12 cellular contexts compared by ENCODE assay signal in the genomic region with DNA sequence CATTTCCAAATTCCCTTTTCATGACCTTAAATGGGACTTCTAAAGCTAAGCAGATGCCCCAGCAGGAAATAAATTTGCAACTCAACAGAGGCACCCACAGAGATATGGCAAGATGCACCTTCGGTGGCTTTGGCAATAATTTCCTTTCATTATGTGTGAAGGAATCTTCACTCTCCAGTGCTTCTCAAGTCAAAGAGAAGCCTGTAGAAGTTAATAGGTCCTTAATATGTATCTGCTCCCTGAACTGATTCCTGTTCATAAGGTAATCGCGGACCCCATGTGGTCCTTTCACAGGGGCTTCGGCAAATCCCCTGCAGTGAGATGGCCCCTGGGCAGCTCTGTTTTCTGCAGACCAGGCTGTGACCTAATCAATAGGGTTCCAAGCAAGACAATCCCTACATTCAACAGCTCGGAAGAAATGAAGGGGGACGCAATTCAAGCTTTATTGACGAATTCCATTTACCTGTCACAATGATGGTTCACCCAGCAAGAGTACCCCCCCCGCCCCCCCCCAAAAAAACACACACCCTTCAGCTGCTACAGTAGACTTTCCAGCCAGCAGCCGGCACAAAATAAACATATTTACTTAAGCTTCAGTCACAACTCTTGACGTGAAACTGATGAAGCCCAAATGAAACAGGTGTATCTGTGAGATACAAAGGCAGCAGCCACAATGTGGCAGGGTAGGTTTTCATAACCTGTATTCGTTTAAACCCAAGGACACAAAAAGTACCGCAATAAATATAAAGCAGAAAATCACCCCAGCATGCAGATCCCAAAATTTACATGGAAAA. TPM values are rescaled to one million over a fixed set of nuclear protein-coding genes. Genes with fewer than 3 reads are reported as not detected.
DNase-seq lines count a peak whose midpoint lies in the region; ATAC-seq and TF ChIP-seq lines count a peak whose summit lies in the region.
"Had no signal": no experiment of that assay in that cellular context is flagged by ENCODE, and none has a peak within 500 bp of the region (broad histone marks: within the 10 kb centered on the region; RNA-seq: fewer than 3 reads in every experiment).

No MANE protein-coding gene starts in this region.

- H3K4me1 Mint-ChIP-seq in activated T-helper 2 cell treated with anti-CD3 and anti-CD28 coated beads, Interferon-gamma antibody, Interleukin-2, Interleukin-4, amounts not matched to agents 10 μg/mL and 5 μg/mL and 100 μg/mL, durations not matched to agents 14 hours and 24 hours and 36 hours (ENCODE audit: low read depth), result no peaks in the 10 kb centered on the region
- H3K4me1 Mint-ChIP-seq in stimulated activated naive CD8-positive, alpha-beta T cell treated with anti-CD3 and anti-CD28 coated beads, Interleukin-15, amount 100 ng/mL, for 72 hours, result no peaks in the 10 kb centered on the region

- H3K27ac Mint-ChIP-seq in activated T-helper 2 cell treated with anti-CD3 and anti-CD28 coated beads, Interferon-gamma antibody, Interleukin-2, Interleukin-4, amounts not matched to agents 10 μg/mL and 5 μg/mL and 100 μg/mL, durations not matched to agents 14 hours and 24 hours and 36 hours, result no peak overlapping the region
- H3K27ac Mint-ChIP-seq in stimulated activated naive CD8-positive, alpha-beta T cell treated with anti-CD3 and anti-CD28 coated beads, Interleukin-15, amount 100 ng/mL, for 72 hours, result no peak overlapping the region

- H3K36me3 Mint-ChIP-seq in activated T-helper 2 cell treated with anti-CD3 and anti-CD28 coated beads, Interferon-gamma antibody, Interleukin-2, Interleukin-4, amounts not matched to agents 10 μg/mL and 5 μg/mL and 100 μg/mL, durations not matched to agents 14 hours and 24 hours and 36 hours (ENCODE audit: low read depth), result no peaks in the 10 kb centered on the region

- H3K9me3 Mint-ChIP-seq in activated T-helper 2 cell treated with anti-CD3 and anti-CD28 coated beads, Interferon-gamma antibody, Interleukin-2, Interleukin-4, amounts not matched to agents 10 μg/mL and 5 μg/mL and 100 μg/mL, durations not matched to agents 14 hours and 24 hours and 36 hours, result no peaks in the 10 kb centered on the region
- H3K9me3 Mint-ChIP-seq in stimulated activated naive CD8-positive, alpha-beta T cell treated with anti-CD3 and anti-CD28 coated beads, Interleukin-15, amount 100 ng/mL, for 72 hours, result peaks cover 0 to 5% of the 10 kb centered on the region in 2 donors

- H3K27me3 Mint-ChIP-seq in activated T-helper 2 cell treated with anti-CD3 and anti-CD28 coated beads, Interferon-gamma antibody, Interleukin-2, Interleukin-4, amounts not matched to agents 10 μg/mL and 5 μg/mL and 100 μg/mL, durations not matched to agents 14 hours and 24 hours and 36 hours (ENCODE audit: low read depth), result no peaks in the 10 kb centered on the region
- no peaks in the 10 kb centered on the region for H3K27me3 Mint-ChIP-seq in stimulated activated naive CD8-positive, alpha-beta T cell treated with anti-CD3 and anti-CD28 coated beads, Interleukin-15, amount 100 ng/mL, for 72 hours

- DNase-seq in COLO668 (lab: John Stamatoyannopoulos, UW; ENCODE audit: unreplicated experiment) (peak; percentile 65), left lobe of liver (ENCODE audit: low spot score) (no peak), ureter (ENCODE audit: low spot score) (no peak), superior temporal gyrus (ENCODE audit: extremely low spot score) (no peak)
- no peak for DNase-seq in activated T-helper 2 cell treated with anti-CD3 and anti-CD28 coated beads, Interferon-gamma antibody, Interleukin-2, Interleukin-4, amounts not matched to agents 10 μg/mL and 5 μg/mL and 100 μg/mL, durations not matched to agents 14 hours and 24 hours and 36 hours (ENCODE audit: low spot score)
- no peak for DNase-seq in stimulated activated naive CD8-positive, alpha-beta T cell treated with anti-CD3 and anti-CD28 coated beads, Interleukin-15, amount 100 ng/mL, for 72 hours
- DNase-seq: activated CD8-positive, alpha-beta memory T cell treated with anti-CD3 and anti-CD28 coated beads, Interleukin-2, amount 50 U/mL, for 4 hours; AML-193; stimulated activated CD4-positive, alpha-beta T cell treated with anti-CD3 and anti-CD28 coated beads, Interleukin-4, amount 100 ng/mL, for 4 hours; stimulated activated naive CD4-positive, alpha-beta T cell had no signal

- TF ChIP-seq CTCF in VCaP (conservative IDR thresholded peaks at IDR 0.05), result no peak

- H3K27ac ChIP-seq in KOPT-K1 (ENCODE audit: low read depth, low read length, poor library complexity, severe bottlenecking) (peak overlapping the region; percentile 5), VCaP (peak overlapping the region; percentile 2; the same call in 1 of the 2 replicates)

- no peak overlapping the region for H3K4me3 Mint-ChIP-seq in activated T-helper 2 cell treated with anti-CD3 and anti-CD28 coated beads, Interferon-gamma antibody, Interleukin-2, Interleukin-4, amounts not matched to agents 10 μg/mL and 5 μg/mL and 100 μg/mL, durations not matched to agents 14 hours and 24 hours and 36 hours (ENCODE audit: low read depth)
- H3K4me3 Mint-ChIP-seq in stimulated activated naive CD8-positive, alpha-beta T cell treated with anti-CD3 and anti-CD28 coated beads, Interleukin-15, amount 100 ng/mL, for 72 hours, result no peak overlapping the region

- ATAC-seq in left lobe of liver, result peak; percentile 50
- no peak for ATAC-seq in stimulated activated naive CD8-positive, alpha-beta T cell treated with anti-CD3 and anti-CD28 coated beads, Interleukin-15, amount 100 ng/mL, for 72 hours

- H3K9me3 ChIP-seq in KOPT-K1 (ENCODE audit: insufficient read depth, low read length, poor library complexity, severe bottlenecking), result no peaks in the 10 kb centered on the region

- peaks cover 13% of the 10 kb centered on the region for H3K36me3 ChIP-seq in KOPT-K1 (ENCODE audit: insufficient read depth, low read length)

- intact Hi-C loops in activated T-helper 2 cell treated with anti-CD3 and anti-CD28 coated beads, Interferon-gamma antibody, Interleukin-2, Interleukin-4, amounts not matched to agents 10 μg/mL and 5 μg/mL and 100 μg/mL, durations not matched to agents 14 hours and 24 hours and 36 hours (cut with micrococcal nuclease), result no loop called here

RNA-seq across cellular contexts. Expression of a gene that starts 35.3 kb away (rescaled TPM):
- 33.4 TPM for total RNA-seq in left lobe of liver
- total RNA-seq in ureter, result 185 TPM
- total RNA-seq in activated T-helper 2 cell treated with anti-CD3 and anti-CD28 coated beads, Interferon-gamma antibody, Interleukin-2, Interleukin-4, amounts not matched to agents 10 μg/mL and 5 μg/mL and 100 μg/mL, durations not matched to agents 14 hours and 24 hours and 36 hours, result 0.05 TPM in 2 replicates

Comparison
In these comparisons a context has a peak if more than half of its experiments do, and no peak if none do; other contexts are left out.
1. RNA of a gene that starts 35.3 kb away (total RNA-seq): 185 TPM in ureter (single experiment) and 33.4 TPM in left lobe of liver (single experiment); 0.05 TPM in activated T-helper 2 cell treated with anti-CD3 and anti-CD28 coated beads, Interferon-gamma antibody, Interleukin-2, Interleukin-4, amounts not matched to agents 10 μg/mL and 5 μg/mL and 100 μg/mL, durations not matched to agents 14 hours and 24 hours and 36 hours; every median in the first group is over 10 times any median in the second.